ENCODE assay signal across 9 cellular contexts in genomic region chr19:14135355-14135754, GRCh38. TPM values are rescaled to one million over a fixed set of nuclear protein-coding genes. Genes with fewer than 3 reads are reported as not detected.
DNase-seq lines count a peak whose midpoint lies in the region; ATAC-seq and TF ChIP-seq lines count a peak whose summit lies in the region.
"Had no signal": no experiment of that assay in that cellular context is flagged by ENCODE, and none has a peak within 500 bp of the region (broad histone marks: within the 10 kb centered on the region; RNA-seq: fewer than 3 reads in every experiment).

No MANE protein-coding gene starts in this region.

- peak overlapping the region; percentile 71 for H3K4me3 ChIP-seq in AG10803 (ENCODE audit: low read length)
- peak overlapping the region; percentile 72 for H3K4me3 ChIP-seq in HFF-Myc (replicated peaks; ENCODE audit: low read depth, low read length)

- ATAC-seq in activated naive CD4-positive, alpha-beta T cell treated with anti-CD3 and anti-CD28 coated beads, Interleukin-2, amount 50 U/mL, for 72 hours, result no peak
- ATAC-seq in memory B cell (ENCODE audit: low read depth), result no peak
- ATAC-seq in GM19035 (IDR thresholded peaks at IDR 0.05; ENCODE audit: unreplicated experiment), result no peak

- H3K36me3 Mint-ChIP-seq in activated naive CD4-positive, alpha-beta T cell treated with anti-CD3 and anti-CD28 coated beads, Interleukin-2, amount 50 U/mL, for 72 hours, result peaks cover 17 to 26% of the 10 kb centered on the region in 2 donors
- H3K36me3 Mint-ChIP-seq in memory B cell, result peaks cover 6% of the 10 kb centered on the region

- no peaks in the 10 kb centered on the region for H3K27me3 Mint-ChIP-seq in memory B cell

- peak overlapping the region; percentile 85 for H3K4me3 Mint-ChIP-seq in memory B cell

- H3K4me1 Mint-ChIP-seq in memory B cell, result peaks cover 15% of the 10 kb centered on the region

- TF ChIP-seq CTCF in AG10803 (conservative IDR thresholded peaks at IDR 0.05; ENCODE audit: low read length) (no peak), HFF-Myc (IDR thresholded peaks at IDR 0.05; ENCODE audit: low read depth, low read length, missing control alignments) (no peak)

- no peaks in the 10 kb centered on the region for H3K9me3 Mint-ChIP-seq in activated naive CD4-positive, alpha-beta T cell treated with anti-CD3 and anti-CD28 coated beads, Interleukin-2, amount 50 U/mL, for 72 hours
- no peaks in the 10 kb centered on the region for H3K9me3 Mint-ChIP-seq in memory B cell

- no peak for DNase-seq in AG10803 (ENCODE audit: low read depth)
- DNase-seq in HFF-Myc (ENCODE audit: extremely low read depth, low read depth), result no peak
- DNase-seq in activated naive CD4-positive, alpha-beta T cell treated with anti-CD3 and anti-CD28 coated beads, Interleukin-2, amount 50 U/mL, for 72 hours (ENCODE audit: low spot score in 2 of 2), result no peak
- DNase-seq in memory B cell (ENCODE audit: low spot score in 2 of 2), result no peak
- DNase-seq in NCI-H1105 treated with DMSO at 0.1 percent for 48 hours (lab: John Stamatoyannopoulos, UW), result no peak
- no peak for DNase-seq in NCI-H524 treated with DMSO at 0.1 percent for 48 hours (lab: John Stamatoyannopoulos, UW)
- DNase-seq in activated CD8-positive, alpha-beta memory T cell treated with anti-CD3 and anti-CD28 coated beads, Interleukin-2, amount 50 U/mL, for 48 hours, result no peak

- peak overlapping the region; percentile 91 to 95 for H3K27ac Mint-ChIP-seq in activated naive CD4-positive, alpha-beta T cell treated with anti-CD3 and anti-CD28 coated beads, Interleukin-2, amount 50 U/mL, for 72 hours
- peak overlapping the region; percentile 65 for H3K27ac Mint-ChIP-seq in memory B cell

RNA-seq across cellular contexts. Expression of gene ASF1B, which starts 1.0 kb away (rescaled TPM):
- total RNA-seq in activated naive CD4-positive, alpha-beta T cell treated with anti-CD3 and anti-CD28 coated beads, Interleukin-2, amount 50 U/mL, for 72 hours, result 10 to 100 TPM; 68.3 to 76.1 TPM

RNA-seq across cellular contexts. Expression of gene PRKACA, which starts 17.8 kb away (rescaled TPM):
- total RNA-seq in activated naive CD4-positive, alpha-beta T cell treated with anti-CD3 and anti-CD28 coated beads, Interleukin-2, amount 50 U/mL, for 72 hours, result 10 to 100 TPM; 66.3 to 84.5 TPM

RNA-seq across cellular contexts. Expression of gene SAMD1, which starts 44.8 kb away (rescaled TPM):
- total RNA-seq in activated naive CD4-positive, alpha-beta T cell treated with anti-CD3 and anti-CD28 coated beads, Interleukin-2, amount 50 U/mL, for 72 hours, result 100 to 1,000 TPM in 1 of 2 donors, 10 to 100 TPM in 1; 39.7 to 101 TPM

RNA-seq across cellular contexts. Expression of gene C19orf67, which starts 49.8 kb away (rescaled TPM):
- total RNA-seq in activated naive CD4-positive, alpha-beta T cell treated with anti-CD3 and anti-CD28 coated beads, Interleukin-2, amount 50 U/mL, for 72 hours, result not detected
- total RNA-seq: M059J had no signal
